Comparison of ENCODE assay signal across 29 cellular contexts in genomic region chr1:15719721-15720120, GRCh38. TPM values are rescaled to one million over a fixed set of nuclear protein-coding genes. Genes with fewer than 3 reads are reported as not detected.
DNase-seq lines count a peak whose midpoint lies in the region; ATAC-seq, FAIRE-seq and TF ChIP-seq lines count a peak whose summit lies in the region.
"Had no signal": no experiment of that assay in that cellular context is flagged by ENCODE, and none has a peak within 500 bp of the region (broad histone marks: within the 10 kb centered on the region; RNA-seq: fewer than 3 reads in every experiment).

No MANE protein-coding gene starts in this region.

- H3K4me1 ChIP-seq in HepG2 (ENCODE audit: insufficient read depth, low read length) (peaks cover 12% of the 10 kb centered on the region; the same call in 1 of the 2 replicates), right lobe of liver (peaks cover 0 to 21% (median 10%) of the 10 kb centered on the region in 4 donors), hepatocyte (ENCODE audit: insufficient read depth) (peaks cover 14% of the 10 kb centered on the region), stomach smooth muscle (ENCODE audit: control insufficient read depth, insufficient read depth, low read length) (peaks cover 38% of the 10 kb centered on the region)
- H3K4me1 ChIP-seq: neural progenitor cell had no signal

- TF ChIP-seq EP300 in HepG2 (IDR thresholded peaks at IDR 0.05; ENCODE audit: low read depth in 2 of 2, low read length in 2 of 2) (no peak), HepG2 (CRISPR knock-in tag; IDR thresholded peaks at IDR 0.05; ENCODE audit: borderline replicate concordance) (no peak)

- H3K36me3 ChIP-seq in HepG2 (replicated peaks in 1 of 2; ENCODE audit: control insufficient read depth in 1 of 2, insufficient read depth in 2 of 2, low read length in 2 of 2) (peaks cover 22 to 49% of the 10 kb centered on the region in 2 experiments), right lobe of liver (peaks cover 0 to 31% (median under 1%) of the 10 kb centered on the region in 4 donors), hepatocyte (replicated peaks; ENCODE audit: insufficient read depth, low read depth) (no peaks in the 10 kb centered on the region), stomach smooth muscle (ENCODE audit: control insufficient read depth in 2 of 2, insufficient read depth in 2 of 2, low read length in 2 of 2) (peaks cover 32 to 39% of the 10 kb centered on the region in 2 donors)
- H3K36me3 ChIP-seq: neural progenitor cell had no signal

- H2AFZ ChIP-seq in HepG2 (ENCODE audit: low read length) = no peak overlapping the region
- no peak overlapping the region for H2AFZ ChIP-seq in hepatocyte
- H2AFZ ChIP-seq: GM23248, neural progenitor cell had no signal

- in situ Hi-C loops in HepG2 (cut with HindIII; ENCODE audit: extremely low pct_ligation_motif_present, low pct_unique_long_range_greater_than_20kb) = no loop called here

- no peak overlapping the region for H3K4me2 ChIP-seq in HepG2 (ENCODE audit: low read depth, low read length)
- H3K4me2 ChIP-seq in hepatocyte = no peak overlapping the region
- H3K4me2 ChIP-seq: neural progenitor cell had no signal

- TF ChIP-seq CTCF in HepG2 (CRISPR knock-in tag; IDR thresholded peaks at IDR 0.05) = peak; percentile 35
- no peak for TF ChIP-seq CTCF in right lobe of liver (IDR thresholded peaks at IDR 0.05)
- TF ChIP-seq CTCF in hepatocyte (IDR thresholded peaks at IDR 0.05; ENCODE audit: poor library complexity) = peak; percentile 5

- H4K20me1 ChIP-seq in HepG2 (ENCODE audit: insufficient read depth, low read length) (no peaks in the 10 kb centered on the region), hepatocyte (ENCODE audit: insufficient read depth, poor library complexity, severe bottlenecking) (no peaks in the 10 kb centered on the region)

- H3K9me2 ChIP-seq in hepatocyte (replicated peaks; ENCODE audit: insufficient read depth) = no peaks in the 10 kb centered on the region

- no peak for TF ChIP-seq RAD21 in HepG2 (CRISPR knock-in tag; IDR thresholded peaks at IDR 0.05)

- CTCF ChIA-PET in HepG2 (lab: Yijun Ruan, JAX; ENCODE audit: low intra/inter-chr PET ratio, low total read pairs) = no interaction called here

- WGBS in HepG2 (ENCODE audit: low lambda C conversion rate) = 100% methylated on average over 6 of the region's 6 CpGs
- 89% methylated on average over 5 of the region's 6 CpGs for WGBS in right lobe of liver (ENCODE audit: insufficient coverage, low coverage, low lambda C conversion rate, missing lambda C conversion rate)
- 71% methylated on average over 6 of the region's 6 CpGs for WGBS in hepatocyte (ENCODE audit: low lambda C conversion rate, missing lambda C conversion rate)

- POLR2A ChIA-PET in HepG2 (lab: Yijun Ruan, JAX) = no interaction called here

- H3K9ac ChIP-seq in HepG2 (ENCODE audit: insufficient read depth, low read depth, low read length) (no peak overlapping the region), stomach smooth muscle (ENCODE audit: low read length in 2 of 2) (no peak overlapping the region)
- H3K9ac ChIP-seq: GM23248, neural progenitor cell had no signal

- no peaks in the 10 kb centered on the region for H3K9me3 ChIP-seq in HepG2 (ENCODE audit: low read length)
- no peaks in the 10 kb centered on the region for H3K9me3 ChIP-seq in right lobe of liver
- no peaks in the 10 kb centered on the region for H3K9me3 ChIP-seq in hepatocyte (ENCODE audit: low read depth)
- no peaks in the 10 kb centered on the region for H3K9me3 ChIP-seq in stomach smooth muscle (ENCODE audit: control insufficient read depth in 2 of 2, low read length in 2 of 2)
- H3K9me3 ChIP-seq: sigmoid colon, thoracic aorta, vagina had no signal

- ATAC-seq in HepG2 (no peak), right lobe of liver (no peak), HG03469 (IDR thresholded peaks at IDR 0.05; ENCODE audit: unreplicated experiment) (no peak)
- ATAC-seq: stimulated activated naive B cell treated with anti-CD40 and anti-IgM and Interleukin-4, amounts not matched to agents 10 μg/mL and 1 μg/mL and 100 μg/mL, for 72 hours had no signal

- H3K79me2 ChIP-seq in HepG2 (ENCODE audit: insufficient read depth, low read length) = no peaks in the 10 kb centered on the region
- peaks cover 16% of the 10 kb centered on the region for H3K79me2 ChIP-seq in hepatocyte

- no peak overlapping the region for H3K27ac ChIP-seq in HepG2 (ENCODE audit: extremely low read length, insufficient read depth, low read length)
- no peak overlapping the region for H3K27ac ChIP-seq in right lobe of liver
- no peak overlapping the region for H3K27ac ChIP-seq in hepatocyte
- peak overlapping the region; percentile 11 for H3K27ac ChIP-seq in stomach smooth muscle (ENCODE audit: low read length)
- H3K27ac ChIP-seq: C4-2B, GM23248, neural progenitor cell, SK-N-MC, thoracic aorta, vagina had no signal

- FAIRE-seq in HepG2 (lab: Jason Lieb, UNC) = no peak
- FAIRE-seq: TTC549 had no signal

- intact Hi-C loops in HepG2 (cut with micrococcal nuclease; ENCODE audit: unreplicated experiment) (no loop called here), right lobe of liver (cut with DNase I) (no loop called here)

- BruUV-seq in HepG2 (replicated peaks; lab: Mats Ljungman, UMichigan) = no TSS peak

- DNase-seq in HepG2 (ENCODE audit: low spot score) (no peak), right lobe of liver (no peak), MV-4-11 (lab: John Stamatoyannopoulos, UW) (peak; percentile 37), hepatocyte (ENCODE audit: low spot score) (no peak), HT-29 (ENCODE audit: low spot score) (no peak)
- no peak for DNase-seq in activated CD4-positive, CD25-positive, alpha-beta regulatory T cell treated with anti-CD3 and anti-CD28 coated beads, Interleukin-2, amount 50 U/mL, for 72 hours
- DNase-seq: activated T-cell treated with anti-CD3 and anti-CD28 coated beads for 4 hours; DMS79 treated with DMSO at 0.1 percent for 48 hours; GM23248; kidney glomerular epithelial cell; NCI-H1417 treated with DMSO at 0.1 percent for 48 hours; NCI-H2081 treated with DMSO at 0.1 percent for 48 hours; NCI-H226; RPMI8226; sigmoid colon; stimulated activated CD4-positive, alpha-beta T cell treated with anti-CD3 and anti-CD28 coated beads, Interleukin-4, amount 100 ng/mL, for 4 hours; stimulated activated naive B cell treated with anti-CD40 and anti-IgM and Interleukin-4, amounts not matched to agents 10 μg/mL and 1 μg/mL and 100 μg/mL, for 72 hours had no signal

- TF ChIP-seq POLR2A in HepG2 (IDR thresholded peaks at IDR 0.05; ENCODE audit: insufficient read depth in 1 of 2, low read depth in 2 of 2, low read length in 2 of 2) (no peak), right lobe of liver (IDR thresholded peaks at IDR 0.05) (no peak)

- no peak overlapping the region for H3K4me3 ChIP-seq in HepG2 (replicated peaks in 1 of 3; ENCODE audit: insufficient read depth in 1 of 3, low read depth in 2 of 3, low read length in 3 of 3)
- H3K4me3 ChIP-seq in right lobe of liver = no peak overlapping the region
- H3K4me3 ChIP-seq in hepatocyte = no peak overlapping the region
- H3K4me3 ChIP-seq in stomach smooth muscle (ENCODE audit: low read length in 2 of 2) = no peak overlapping the region
- H3K4me3 ChIP-seq: GM23248, neural progenitor cell, sigmoid colon, SK-N-MC, thoracic aorta, vagina had no signal

- H3K27me3 ChIP-seq in HepG2 (ENCODE audit: control insufficient read depth in 1 of 2, insufficient read depth in 2 of 2, low read length in 2 of 2) = no peaks in the 10 kb centered on the region
- no peaks in the 10 kb centered on the region for H3K27me3 ChIP-seq in right lobe of liver
- H3K27me3 ChIP-seq in hepatocyte = no peaks in the 10 kb centered on the region
- no peaks in the 10 kb centered on the region for H3K27me3 ChIP-seq in stomach smooth muscle (ENCODE audit: control insufficient read depth in 1 of 2, insufficient read depth in 2 of 2, low read length in 2 of 2)
- H3K27me3 ChIP-seq: neural progenitor cell, sigmoid colon, vagina had no signal

RNA-seq across cellular contexts. Expression of gene SLC25A34, which starts 16.3 kb away (rescaled TPM):
- 0.13 TPM in 1 of 2 replicates, not detected in the other for total RNA-seq in HepG2 (2016; rRNA removed; fragmentation: Illumina TruSeq; extraction: Trizol)
- total RNA-seq in HepG2 (2016; cell fraction: cytosol; rRNA removed; fragmentation: Illumina TruSeq; extraction: Trizol; ENCODE audit: low read depth) = not detected in 2 replicates
- total RNA-seq in HepG2 (2016; cell fraction: insoluble cytoplasmic fraction; rRNA removed; fragmentation: Illumina TruSeq; extraction: Trizol) = 0.13 and 0.15 TPM in 2 replicates
- 0.09 TPM in 1 of 2 replicates, not detected in the other for total RNA-seq in HepG2 (2016; cell fraction: membrane; rRNA removed; fragmentation: Illumina TruSeq; extraction: Trizol)
- total RNA-seq in HepG2 (2016; cell fraction: nucleus; rRNA removed; fragmentation: Illumina TruSeq; extraction: Trizol) = 0.41 TPM in 1 of 2 replicates, not detected in the other
- 0.18 TPM in 2 replicates for polyA plus RNA-seq in HepG2 (2011; rRNA removed)
- polyA plus RNA-seq in HepG2 (2011; cell fraction: cytosol; rRNA removed) = 0.12 and 0.16 TPM in 2 replicates
- 0.33 and 0.35 TPM in 2 replicates for polyA plus RNA-seq in HepG2 (2011; cell fraction: nucleus; rRNA removed)
- polyA plus RNA-seq in HepG2 (2012) = 0.07 TPM in 1 of 2 replicates, not detected in the other
- polyA plus RNA-seq in HepG2 (2016; cell fraction: cytosol; fragmentation: Illumina TruSeq; extraction: Trizol; ENCODE audit: low read depth) = not detected in 2 replicates
- polyA plus RNA-seq in HepG2 (2016; cell fraction: insoluble cytoplasmic fraction; fragmentation: Illumina TruSeq; extraction: Trizol; ENCODE audit: low read depth) = 0.10 TPM in 1 of 2 replicates, not detected in the other
- polyA plus RNA-seq in HepG2 (2016; cell fraction: membrane; fragmentation: Illumina TruSeq; extraction: Trizol; ENCODE audit: low read depth) = 0.08 TPM in 1 of 2 replicates, not detected in the other
- 0.15 and 0.21 TPM in 2 replicates for polyA plus RNA-seq in HepG2 (2016; cell fraction: nucleus; fragmentation: Illumina TruSeq; extraction: Trizol; ENCODE audit: insufficient read depth, low read depth)
- 0.04 and 0.42 TPM in 2 replicates for polyA minus RNA-seq in HepG2 (2011; rRNA and poly(A)+ RNA removed; ENCODE audit: low replicate concordance)
- not detected in 2 replicates for polyA minus RNA-seq in HepG2 (2011; cell fraction: cytosol; rRNA and poly(A)+ RNA removed)
- polyA minus RNA-seq in HepG2 (2011; cell fraction: nucleus; rRNA and poly(A)+ RNA removed) = 0.12 TPM in 1 of 2 replicates, not detected in the other
- total RNA-seq in right lobe of liver = 10 to 100 TPM in 1 of 6 experiments, 1 to 10 TPM in 4, under 1 TPM in 1; 0.69 to 11.6 (median 3.2) TPM
- 0.68 and 0.87 TPM in 2 replicates for total RNA-seq in hepatocyte
- 0.71 and 0.77 TPM in 2 replicates for polyA plus RNA-seq in hepatocyte
- total RNA-seq in HT-29 (2014; rRNA removed; shearing (Covaris generic)) = 0.23 TPM in 1 of 2 replicates, not detected in the other

RNA-seq across cellular contexts. Expression of gene TMEM82, which starts 22.6 kb away (rescaled TPM):
- total RNA-seq in HepG2 (2016; rRNA removed; fragmentation: Illumina TruSeq; extraction: Trizol) (0.29 and 0.97 TPM in 2 replicates), right lobe of liver (10 to 100 TPM; 15.8 to 33.5 (median 19.1) TPM), hepatocyte (10.7 and 11.9 TPM in 2 replicates)
- 0.71 and 0.79 TPM in 2 replicates for total RNA-seq in HepG2 (2016; cell fraction: cytosol; rRNA removed; fragmentation: Illumina TruSeq; extraction: Trizol; ENCODE audit: low read depth)
- 0.43 and 0.58 TPM in 2 replicates for total RNA-seq in HepG2 (2016; cell fraction: insoluble cytoplasmic fraction; rRNA removed; fragmentation: Illumina TruSeq; extraction: Trizol)
- total RNA-seq in HepG2 (2016; cell fraction: membrane; rRNA removed; fragmentation: Illumina TruSeq; extraction: Trizol) = 0.43 and 0.45 TPM in 2 replicates
- 0.41 and 0.75 TPM in 2 replicates for total RNA-seq in HepG2 (2016; cell fraction: nucleus; rRNA removed; fragmentation: Illumina TruSeq; extraction: Trizol)
- polyA plus RNA-seq in HepG2 (2011; rRNA removed) (0.24 and 0.40 TPM in 2 replicates), hepatocyte (14.7 and 16.4 TPM in 2 replicates)
- 0.28 and 0.51 TPM in 2 replicates for polyA plus RNA-seq in HepG2 (2011; cell fraction: cytosol; rRNA removed)
- polyA plus RNA-seq in HepG2 (2011; cell fraction: nucleus; rRNA removed) = 0.58 and 0.85 TPM in 2 replicates
- polyA plus RNA-seq in HepG2 (2012) = 0.32 and 0.44 TPM in 2 replicates
- 0.60 and 0.79 TPM in 2 replicates for polyA plus RNA-seq in HepG2 (2016; cell fraction: cytosol; fragmentation: Illumina TruSeq; extraction: Trizol; ENCODE audit: low read depth)
- 0.37 and 0.50 TPM in 2 replicates for polyA plus RNA-seq in HepG2 (2016; cell fraction: insoluble cytoplasmic fraction; fragmentation: Illumina TruSeq; extraction: Trizol; ENCODE audit: low read depth)
- 0.64 and 0.87 TPM in 2 replicates for polyA plus RNA-seq in HepG2 (2016; cell fraction: membrane; fragmentation: Illumina TruSeq; extraction: Trizol; ENCODE audit: low read depth)
- polyA plus RNA-seq in HepG2 (2016; cell fraction: nucleus; fragmentation: Illumina TruSeq; extraction: Trizol; ENCODE audit: insufficient read depth, low read depth) = 1.1 and 1.5 TPM in 2 replicates
- polyA minus RNA-seq in HepG2 (2011; rRNA and poly(A)+ RNA removed; ENCODE audit: low replicate concordance) = 0.92 TPM in 1 of 2 replicates, not detected in the other
- polyA minus RNA-seq in HepG2 (2011; cell fraction: cytosol; rRNA and poly(A)+ RNA removed) = 0.44 and 0.59 TPM in 2 replicates
- polyA minus RNA-seq in HepG2 (2011; cell fraction: nucleus; rRNA and poly(A)+ RNA removed) = 0.62 TPM in 1 of 2 replicates, not detected in the other
- total RNA-seq in HT-29 (2014; rRNA removed; shearing (Covaris generic)) = not detected in 2 replicates
- total RNA-seq: cerebellum; GM23248; lung microvascular endothelial cell; posterior vena cava; T-helper 1 cell treated with Interleukin-12 subunit alpha and Interleukin-12 subunit beta and Interleukin-4 antibody, amounts not matched to agents 30 ng/mL and 1 ng/mL, for 36 hours; thoracic aorta; vagina had no signal
- polyA plus RNA-seq: GM23248 had no signal

RNA-seq across cellular contexts. Expression of gene PLEKHM2, which starts 35.6 kb away (rescaled TPM):
- 16.0 and 16.5 TPM in 2 replicates for total RNA-seq in HepG2 (2016; rRNA removed; fragmentation: Illumina TruSeq; extraction: Trizol)
- 8.1 TPM in 2 replicates for total RNA-seq in HepG2 (2016; cell fraction: cytosol; rRNA removed; fragmentation: Illumina TruSeq; extraction: Trizol; ENCODE audit: low read depth)
- 13.6 and 18.8 TPM in 2 replicates for total RNA-seq in HepG2 (2016; cell fraction: insoluble cytoplasmic fraction; rRNA removed; fragmentation: Illumina TruSeq; extraction: Trizol)
- total RNA-seq in HepG2 (2016; cell fraction: membrane; rRNA removed; fragmentation: Illumina TruSeq; extraction: Trizol) = 24.3 and 24.5 TPM in 2 replicates
- 11.3 and 15.4 TPM in 2 replicates for total RNA-seq in HepG2 (2016; cell fraction: nucleus; rRNA removed; fragmentation: Illumina TruSeq; extraction: Trizol)
- polyA plus RNA-seq in HepG2 (2011; rRNA removed) = 27.3 and 34.0 TPM in 2 replicates
- polyA plus RNA-seq in HepG2 (2011; cell fraction: cytosol; rRNA removed) = 18.9 and 29.3 TPM in 2 replicates
- 58.0 and 66.7 TPM in 2 replicates for polyA plus RNA-seq in HepG2 (2011; cell fraction: nucleus; rRNA removed)
- 15.7 and 19.3 TPM in 2 replicates for polyA plus RNA-seq in HepG2 (2012)
- 8.8 and 9.4 TPM in 2 replicates for polyA plus RNA-seq in HepG2 (2016; cell fraction: cytosol; fragmentation: Illumina TruSeq; extraction: Trizol; ENCODE audit: low read depth)
- 16.1 and 23.7 TPM in 2 replicates for polyA plus RNA-seq in HepG2 (2016; cell fraction: insoluble cytoplasmic fraction; fragmentation: Illumina TruSeq; extraction: Trizol; ENCODE audit: low read depth)
- polyA plus RNA-seq in HepG2 (2016; cell fraction: membrane; fragmentation: Illumina TruSeq; extraction: Trizol; ENCODE audit: low read depth) = 20.7 and 24.2 TPM in 2 replicates
- 32.6 and 36.7 TPM in 2 replicates for polyA plus RNA-seq in HepG2 (2016; cell fraction: nucleus; fragmentation: Illumina TruSeq; extraction: Trizol; ENCODE audit: insufficient read depth, low read depth)
- 51.5 and 64.7 TPM in 2 replicates for polyA minus RNA-seq in HepG2 (2011; rRNA and poly(A)+ RNA removed; ENCODE audit: low replicate concordance)
- polyA minus RNA-seq in HepG2 (2011; cell fraction: cytosol; rRNA and poly(A)+ RNA removed) = 18.3 and 18.9 TPM in 2 replicates
- polyA minus RNA-seq in HepG2 (2011; cell fraction: nucleus; rRNA and poly(A)+ RNA removed) = 8.8 and 9.9 TPM in 2 replicates
- total RNA-seq in right lobe of liver = 10 to 100 TPM; 15.6 to 27.9 (median 20.2) TPM
- total RNA-seq in hepatocyte = 38.9 and 43.1 TPM in 2 replicates
- 30.6 and 31.8 TPM in 2 replicates for polyA plus RNA-seq in hepatocyte
- 26.6 and 29.4 TPM in 2 replicates for total RNA-seq in HT-29 (2014; rRNA removed; shearing (Covaris generic))

RNA-seq across cellular contexts. Expression of gene FBLIM1, which starts 38.9 kb away (rescaled TPM):
- total RNA-seq in HepG2 (2016; rRNA removed; fragmentation: Illumina TruSeq; extraction: Trizol) = 9.2 and 10.6 TPM in 2 replicates
- total RNA-seq in HepG2 (2016; cell fraction: cytosol; rRNA removed; fragmentation: Illumina TruSeq; extraction: Trizol; ENCODE audit: low read depth) = 2.3 and 2.6 TPM in 2 replicates
- total RNA-seq in HepG2 (2016; cell fraction: insoluble cytoplasmic fraction; rRNA removed; fragmentation: Illumina TruSeq; extraction: Trizol) = 9.3 and 10.5 TPM in 2 replicates
- 7.4 and 8.7 TPM in 2 replicates for total RNA-seq in HepG2 (2016; cell fraction: membrane; rRNA removed; fragmentation: Illumina TruSeq; extraction: Trizol)
- total RNA-seq in HepG2 (2016; cell fraction: nucleus; rRNA removed; fragmentation: Illumina TruSeq; extraction: Trizol) = 4.4 and 5.9 TPM in 2 replicates
- 23.0 and 24.6 TPM in 2 replicates for polyA plus RNA-seq in HepG2 (2011; rRNA removed)
- 15.7 and 22.9 TPM in 2 replicates for polyA plus RNA-seq in HepG2 (2011; cell fraction: cytosol; rRNA removed)
- 22.7 and 27.5 TPM in 2 replicates for polyA plus RNA-seq in HepG2 (2011; cell fraction: nucleus; rRNA removed)
- polyA plus RNA-seq in HepG2 (2012) = 2.8 and 7.8 TPM in 2 replicates
- 2.9 and 3.0 TPM in 2 replicates for polyA plus RNA-seq in HepG2 (2016; cell fraction: cytosol; fragmentation: Illumina TruSeq; extraction: Trizol; ENCODE audit: low read depth)
- polyA plus RNA-seq in HepG2 (2016; cell fraction: insoluble cytoplasmic fraction; fragmentation: Illumina TruSeq; extraction: Trizol; ENCODE audit: low read depth) = 10.8 and 11.3 TPM in 2 replicates
- polyA plus RNA-seq in HepG2 (2016; cell fraction: membrane; fragmentation: Illumina TruSeq; extraction: Trizol; ENCODE audit: low read depth) = 6.2 and 6.7 TPM in 2 replicates
- 17.7 and 20.4 TPM in 2 replicates for polyA plus RNA-seq in HepG2 (2016; cell fraction: nucleus; fragmentation: Illumina TruSeq; extraction: Trizol; ENCODE audit: insufficient read depth, low read depth)
- 2.2 and 24.8 TPM in 2 replicates for polyA minus RNA-seq in HepG2 (2011; rRNA and poly(A)+ RNA removed; ENCODE audit: low replicate concordance)
- 12.1 and 12.4 TPM in 2 replicates for polyA minus RNA-seq in HepG2 (2011; cell fraction: cytosol; rRNA and poly(A)+ RNA removed)
- 8.8 and 10.0 TPM in 2 replicates for polyA minus RNA-seq in HepG2 (2011; cell fraction: nucleus; rRNA and poly(A)+ RNA removed)
- total RNA-seq in right lobe of liver = 10 to 100 TPM in 1 of 6 experiments, 1 to 10 TPM in 5; 4.0 to 13.1 (median 6.0) TPM
- 109 and 117 TPM in 2 replicates for total RNA-seq in hepatocyte
- polyA plus RNA-seq in hepatocyte = 102 and 120 TPM in 2 replicates
- 18.0 and 20.9 TPM in 2 replicates for total RNA-seq in HT-29 (2014; rRNA removed; shearing (Covaris generic))
- total RNA-seq: T-helper 1 cell treated with Interleukin-12 subunit alpha and Interleukin-12 subunit beta and Interleukin-4 antibody, amounts not matched to agents 30 ng/mL and 1 ng/mL, for 36 hours had no signal

Comparison
In these comparisons a context has a peak if more than half of its experiments do, and no peak if none do; other contexts are left out.
1. CTCF ChIP-seq: peak in HepG2 (single experiment) and hepatocyte (single experiment); none in right lobe of liver (0 of 4).